1 cellular context compared by ENCODE assay signal in the genomic region with DNA sequence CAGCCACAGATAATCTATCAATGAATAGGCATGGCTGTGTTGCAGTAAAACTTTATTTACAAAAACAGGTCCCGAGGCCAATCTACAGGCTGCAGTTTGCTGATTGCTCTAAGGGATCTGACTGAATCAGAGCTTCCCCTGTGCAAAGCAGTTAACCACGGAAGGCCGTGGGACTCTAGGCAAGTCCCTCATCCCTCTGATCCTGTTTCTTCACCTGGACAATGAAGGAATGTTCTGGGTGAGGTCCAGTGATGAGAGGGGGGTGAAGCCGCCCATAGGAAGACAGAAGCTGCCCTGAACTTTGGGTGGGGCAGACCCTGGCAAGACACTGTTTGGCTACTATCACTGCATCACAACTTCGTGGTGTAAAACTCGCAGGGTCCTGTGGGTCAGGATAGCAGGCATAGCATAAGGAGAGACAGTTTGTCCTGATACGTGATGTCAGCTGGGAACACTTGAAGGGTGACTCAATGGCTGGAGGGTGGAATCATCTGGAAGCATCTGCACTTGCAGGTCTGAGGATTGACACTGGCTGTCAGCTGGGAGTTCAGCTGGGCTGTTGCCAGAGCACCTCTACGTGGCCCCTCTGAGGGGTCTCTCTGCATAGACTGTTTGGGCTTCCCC.
TF ChIP-seq lines count a peak whose summit lies in the region.

No MANE protein-coding gene starts in this region.

TF ChIP-seq in GM23338, 12 proteins besides CTCF, POLR2A, EP300 and RAD21 (continued from another document):
- no peak for TF ChIP-seq ZNF462 (CRISPR knock-in tag; IDR thresholded peaks at IDR 0.05)
- TF ChIP-seq STAT1 (IDR thresholded peaks at IDR 0.05; ENCODE audit: unreplicated experiment): no peak
- TF ChIP-seq EZH2 (IDR thresholded peaks at IDR 0.05; ENCODE audit: low read depth, unreplicated experiment): no peak
- no peak for TF ChIP-seq EZH2phosphoT487 (IDR thresholded peaks at IDR 0.05; ENCODE audit: unreplicated experiment)
- no peak for TF ChIP-seq CREB1 (CRISPR knock-in tag; IDR thresholded peaks at IDR 0.05; ENCODE audit: low read depth)
- TF ChIP-seq REST (IDR thresholded peaks at IDR 0.05; ENCODE audit: unreplicated experiment): no peak
- TF ChIP-seq ZNF114 (CRISPR knock-in tag; IDR thresholded peaks at IDR 0.05): no peak
TF ChIP-seq in GM23338: peak in this region for 0.
